ENCODE assay signal across 1 cellular context in genomic region chr17:81045590-81046095, GRCh38.
TF ChIP-seq lines count a peak whose summit lies in the region.

No MANE protein-coding gene starts in this region.

TF ChIP-seq in endothelial cell of umbilical vein, 7 proteins besides CTCF, POLR2A, EP300 and RAD21:
- TF ChIP-seq EZH2 (IDR thresholded peaks at IDR 0.05; ENCODE audit: borderline replicate concordance, low read depth, low read length, severe bottlenecking) (no peak), GATA2 (IDR thresholded peaks at IDR 0.05; ENCODE audit: insufficient read depth, insufficient read length, low read depth, low read length) (no peak), MAX (IDR thresholded peaks at IDR 0.05; ENCODE audit: insufficient read depth, insufficient read length) (no peak), POLR2AphosphoS5 (IDR thresholded peaks at IDR 0.05; ENCODE audit: insufficient read depth, low read depth, low read length) (no peak), FOS (IDR thresholded peaks at IDR 0.05; ENCODE audit: borderline replicate concordance, insufficient read depth, low read length) (no peak), MYC (IDR thresholded peaks at IDR 0.05; ENCODE audit: low read depth, low read length) (no peak), JUN (IDR thresholded peaks at IDR 0.05; ENCODE audit: borderline replicate concordance, insufficient read depth, insufficient read length, low read depth) (no peak)
